ENCODE assay signal across 34 cellular contexts in the genomic region with DNA sequence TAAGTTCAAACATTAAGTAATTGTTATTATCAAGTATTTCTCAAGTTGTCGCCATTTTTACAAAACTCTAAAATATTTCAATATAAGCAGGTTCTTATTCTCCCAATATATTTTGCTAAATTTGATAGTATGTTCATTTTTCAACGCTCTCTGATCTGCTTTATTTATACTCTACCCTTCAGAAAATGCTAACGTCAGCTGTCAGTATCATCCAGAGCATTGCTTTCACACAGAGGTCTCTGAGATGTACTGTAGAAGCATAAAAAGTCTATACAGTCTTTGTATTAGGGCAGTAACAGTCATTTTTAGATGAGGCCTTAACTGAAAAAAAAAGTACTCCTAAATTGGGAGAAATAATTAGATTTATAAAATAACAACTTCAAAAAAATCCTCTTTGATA.
A peak's percentile ranks its signal among the peaks of the same experiment; 100 is the strongest.
DNase-seq lines count a peak whose midpoint lies in the region; ATAC-seq, FAIRE-seq and TF ChIP-seq lines count a peak whose summit lies in the region.
"Had no signal": no experiment of that assay in that cellular context is flagged by ENCODE, and none has a peak within 500 bp of the region (broad histone marks: within the 10 kb centered on the region; RNA-seq: fewer than 3 reads in every experiment).

No MANE protein-coding gene starts in this region.

- H3K18ac ChIP-seq in IMR-90 (ENCODE audit: low read depth, low read length), result no peak overlapping the region

- no peak overlapping the region for H3K56ac ChIP-seq in IMR-90 (ENCODE audit: extremely low read depth, insufficient read depth, low read length)

- no peak for ATAC-seq in HepG2
- no peak for ATAC-seq in right lobe of liver
- ATAC-seq in IMR-90 (ENCODE audit: low read depth), result no peak
- ATAC-seq: A549; CD8-positive, alpha-beta T cell had no signal

- TF ChIP-seq CTCF in HepG2 (CRISPR knock-in tag; IDR thresholded peaks at IDR 0.05) (no peak), right lobe of liver (IDR thresholded peaks at IDR 0.05) (no peak), IMR-90 (conservative IDR thresholded peaks at IDR 0.05; ENCODE audit: low read depth, low read length) (no peak), SU-DHL-6 (IDR thresholded peaks at IDR 0.05; ENCODE audit: insufficient read depth, low read length, poor library complexity, severe bottlenecking) (no peak), Peyer's patch (IDR thresholded peaks at IDR 0.05) (no peak)

- no peak overlapping the region for H3K23ac ChIP-seq in IMR-90 (ENCODE audit: low read depth, low read length)

- H3K4ac ChIP-seq in IMR-90 (ENCODE audit: low read depth, low read length), result no peak overlapping the region

- H3K9ac ChIP-seq in HepG2 (ENCODE audit: insufficient read depth, low read depth, low read length), result no peak overlapping the region
- no peak overlapping the region for H3K9ac ChIP-seq in IMR-90 (ENCODE audit: low read depth, low read length)
- no peak overlapping the region for H3K9ac ChIP-seq in SK-N-MC (ENCODE audit: insufficient read length)
- no peak overlapping the region for H3K9ac ChIP-seq in SU-DHL-6 (ENCODE audit: low read length)
- H3K9ac ChIP-seq: BLaER1; BLaER1 treated with 17β-estradiol and CSF1 and Interleukin-3, amounts not matched to agents 10 nM and 100 nM had no signal

- TF ChIP-seq EP300 in HepG2 (IDR thresholded peaks at IDR 0.05; ENCODE audit: low read depth in 2 of 2, low read length in 2 of 2), result no peak
- no peak for TF ChIP-seq EP300 in HepG2 (CRISPR knock-in tag; IDR thresholded peaks at IDR 0.05; ENCODE audit: borderline replicate concordance)

- H3K79me2 ChIP-seq in HepG2 (ENCODE audit: insufficient read depth, low read length) (no peaks in the 10 kb centered on the region), SU-DHL-6 (ENCODE audit: insufficient read depth, low read length) (no peaks in the 10 kb centered on the region)

- H4K8ac ChIP-seq in IMR-90 (ENCODE audit: low read depth in 2 of 2, low read length in 2 of 2), result no peak overlapping the region

- intact Hi-C loops in HepG2 (cut with micrococcal nuclease; ENCODE audit: unreplicated experiment) (no loop called here), right lobe of liver (cut with DNase I) (no loop called here), IMR-90 (cut with micrococcal nuclease) (no loop called here)

- H3K4me1 ChIP-seq in HepG2 (ENCODE audit: insufficient read depth, low read length) (no peaks in the 10 kb centered on the region), right lobe of liver (no peaks in the 10 kb centered on the region), IMR-90 (ENCODE audit: control insufficient read depth, insufficient read depth, low read length) (no peaks in the 10 kb centered on the region), Peyer's patch (no peaks in the 10 kb centered on the region)
- H3K4me1 ChIP-seq: A549, BE2C, BLaER1 had no signal

- H3K36me3 ChIP-seq in HepG2 (replicated peaks in 1 of 2; ENCODE audit: control insufficient read depth in 1 of 2, insufficient read depth in 2 of 2, low read length in 2 of 2) (no peaks in the 10 kb centered on the region), right lobe of liver (no peaks in the 10 kb centered on the region), IMR-90 (ENCODE audit: control insufficient read depth, insufficient read depth, low read length) (no peaks in the 10 kb centered on the region), SK-N-MC (ENCODE audit: insufficient read depth, low read length) (no peaks in the 10 kb centered on the region), SU-DHL-6 (ENCODE audit: low read length) (no peaks in the 10 kb centered on the region), Peyer's patch (no peaks in the 10 kb centered on the region)
- H3K36me3 ChIP-seq: BE2C; BLaER1; BLaER1 treated with 17β-estradiol and CSF1 and Interleukin-3, amounts not matched to agents 10 nM and 100 nM had no signal

- POLR2A ChIA-PET in HepG2 (lab: Yijun Ruan, JAX) (no interaction called here), IMR-90 (lab: Charles Lee; ENCODE audit: unreplicated experiment) (no interaction called here)

- H4K20me1 ChIP-seq in HepG2 (ENCODE audit: insufficient read depth, low read length) (no peaks in the 10 kb centered on the region), IMR-90 (ENCODE audit: insufficient read depth, low read length) (no peaks in the 10 kb centered on the region), SU-DHL-6 (ENCODE audit: low read depth, low read length) (no peaks in the 10 kb centered on the region)
- H4K20me1 ChIP-seq: BLaER1; BLaER1 treated with 17β-estradiol and CSF1 and Interleukin-3, amounts not matched to agents 10 nM and 100 nM had no signal

- no peak overlapping the region for H2BK20ac ChIP-seq in IMR-90 (ENCODE audit: low read depth, low read length)

- H2AFZ ChIP-seq in HepG2 (ENCODE audit: low read length) (no peak overlapping the region), IMR-90 (replicated peaks; ENCODE audit: low read length, poor library complexity) (no peak overlapping the region), SU-DHL-6 (ENCODE audit: low read depth, low read length, severe bottlenecking) (peak overlapping the region; percentile 45)

- no peak for FAIRE-seq in HepG2 (lab: Jason Lieb, UNC)
- FAIRE-seq: A204.1, A549 had no signal

- H3K4me2 ChIP-seq in HepG2 (ENCODE audit: low read depth, low read length), result no peak overlapping the region
- H3K4me2 ChIP-seq in IMR-90 (ENCODE audit: low read depth, low read length), result no peak overlapping the region
- no peak overlapping the region for H3K4me2 ChIP-seq in SU-DHL-6 (ENCODE audit: low read depth, low read length, poor library complexity, severe bottlenecking)
- H3K4me2 ChIP-seq: A549, BLaER1 had no signal

- DNase-seq in HepG2 (ENCODE audit: low spot score) (no peak), right lobe of liver (no peak), IMR-90 (no peak), SK-N-MC (ENCODE audit: low read depth, low spot score) (no peak), Peyer's patch (no peak), NK-92 (lab: John Stamatoyannopoulos, UW; ENCODE audit: unreplicated experiment) (no peak), LoVo (ENCODE audit: low spot score) (no peak)
- DNase-seq: 8988T; ACHN; AML-193; BE2C; C1 segment of cervical spinal cord; Caco-2; Calu3; CD4-positive, alpha-beta memory T cell; CD4-positive, alpha-beta T cell; CD4-positive, CD25-positive, alpha-beta regulatory T cell; CD8-positive, alpha-beta memory T cell; CD8-positive, alpha-beta T cell; COR-L47; DMS 273 treated with DMSO at 0.1 percent for 48 hours; DMS153; DMS53; DMS79; DMS79 treated with DMSO at 0.1 percent for 48 hours; DND-41; EL had no signal

- H3K9me2 ChIP-seq in SU-DHL-6 (replicated peaks; ENCODE audit: insufficient read depth, low read length), result no peaks in the 10 kb centered on the region

- no peak overlapping the region for H2AK9ac ChIP-seq in IMR-90 (replicated peaks; ENCODE audit: low read depth, low read length, poor library complexity)

- BruUV-seq in HepG2 (replicated peaks; lab: Mats Ljungman, UMichigan), result no TSS peak
- no TSS peak for BruUV-seq in IMR-90 (replicated peaks; lab: Mats Ljungman, UMichigan)

- no peak overlapping the region for H4K5ac ChIP-seq in IMR-90 (ENCODE audit: low read depth, low read length)

- H3K27me3 ChIP-seq in HepG2 (ENCODE audit: control insufficient read depth in 1 of 2, insufficient read depth in 2 of 2, low read length in 2 of 2) (no peaks in the 10 kb centered on the region; a peak in 1 of 5 replicates), right lobe of liver (no peaks in the 10 kb centered on the region), IMR-90 (ENCODE audit: control insufficient read depth, insufficient read depth, low read length) (no peaks in the 10 kb centered on the region), SU-DHL-6 (ENCODE audit: low read length) (no peaks in the 10 kb centered on the region), Peyer's patch (no peaks in the 10 kb centered on the region)
- H3K27me3 ChIP-seq: BE2C; BLaER1; BLaER1 treated with 17β-estradiol and CSF1 and Interleukin-3, amounts not matched to agents 10 nM and 100 nM had no signal

- no peak overlapping the region for H2BK15ac ChIP-seq in IMR-90 (ENCODE audit: low read depth, low read length)

- H3F3A ChIP-seq in SU-DHL-6 (ENCODE audit: insufficient read depth), result no peaks in the 10 kb centered on the region

- TF ChIP-seq POLR2A in HepG2 (IDR thresholded peaks at IDR 0.05; ENCODE audit: insufficient read depth in 1 of 2, low read depth in 2 of 2, low read length in 2 of 2) (no peak), right lobe of liver (IDR thresholded peaks at IDR 0.05) (no peak), IMR-90 (IDR thresholded peaks at IDR 0.05; ENCODE audit: low read depth, low read length) (no peak), Peyer's patch (IDR thresholded peaks at IDR 0.05) (no peak)

- WGBS in HepG2 (ENCODE audit: low lambda C conversion rate), result 1% methylated on average over 3 of the region's 3 CpGs
- 42% methylated on average over 3 of the region's 3 CpGs for WGBS in right lobe of liver (ENCODE audit: insufficient coverage, low coverage, low lambda C conversion rate, missing lambda C conversion rate)
- no CpG with 5 or more reads among the region's 3 CpGs for WGBS in IMR-90 (ENCODE audit: extremely low coverage in 2 of 2, insufficient read length in 1 of 2), 2 experiments

- H3K9me1 ChIP-seq in IMR-90 (ENCODE audit: insufficient read depth, low read length), result no peaks in the 10 kb centered on the region

- no peak overlapping the region for H2BK5ac ChIP-seq in IMR-90 (ENCODE audit: low read depth, low read length, poor library complexity, severe bottlenecking)

- CTCF ChIA-PET in HepG2 (lab: Yijun Ruan, JAX; ENCODE audit: low intra/inter-chr PET ratio, low total read pairs), result no interaction called here
- CTCF ChIA-PET in IMR-90 (lab: Yijun Ruan, JAX), result no interaction called here

- in situ Hi-C loops in HepG2 (cut with HindIII; ENCODE audit: extremely low pct_ligation_motif_present, low pct_unique_long_range_greater_than_20kb) (no loop called here), IMR-90 (cut with MboI; ENCODE audit: low sequenced_read_pairs) (no loop called here)

- H3K4me3 ChIP-seq in HepG2 (replicated peaks in 1 of 3; ENCODE audit: insufficient read depth in 1 of 3, low read depth in 2 of 3, low read length in 3 of 3) (no peak overlapping the region), right lobe of liver (no peak overlapping the region), IMR-90 (ENCODE audit: insufficient read depth, low read depth, low read length) (no peak overlapping the region), SK-N-MC (no peak overlapping the region), SU-DHL-6 (ENCODE audit: insufficient read depth, low read length, poor library complexity, severe bottlenecking) (no peak overlapping the region), Peyer's patch (no peak overlapping the region)
- H3K4me3 ChIP-seq: A549; BLaER1; BLaER1 treated with 17β-estradiol and CSF1 and Interleukin-3, amounts not matched to agents 10 nM and 100 nM had no signal

- H4K91ac ChIP-seq in IMR-90 (ENCODE audit: insufficient read depth, low read depth, low read length), result no peak overlapping the region

- H2BK120ac ChIP-seq in IMR-90 (ENCODE audit: low read depth, low read length), result no peak overlapping the region

- dilution Hi-C loops in IMR-90 (cut with HindIII; ENCODE audit: low sequenced_read_pairs, unreplicated experiment), result no loop called here

- H2AK5ac ChIP-seq in IMR-90 (ENCODE audit: low read depth, low read length), result no peak overlapping the region

- H3K9me3 ChIP-seq in HepG2 (ENCODE audit: low read length) (peaks cover 63% of the 10 kb centered on the region), right lobe of liver (no peaks in the 10 kb centered on the region), IMR-90 (ENCODE audit: control insufficient read depth, insufficient read depth, low read length) (peaks cover 7% of the 10 kb centered on the region; the same call in 1 of the 2 replicates), SK-N-MC (ENCODE audit: low read depth, low read length) (no peaks in the 10 kb centered on the region), SU-DHL-6 (ENCODE audit: insufficient read depth, low read length) (no peaks in the 10 kb centered on the region), Peyer's patch (no peaks in the 10 kb centered on the region)
- H3K9me3 ChIP-seq: A549; BE2C; BLaER1; BLaER1 treated with 17β-estradiol and CSF1 and Interleukin-3, amounts not matched to agents 10 nM and 100 nM; Caco-2 had no signal

- H3K79me1 ChIP-seq in IMR-90 (ENCODE audit: low read depth in 1 of 2, low read length in 2 of 2), result no peaks in the 10 kb centered on the region

- TF ChIP-seq RAD21 in HepG2 (CRISPR knock-in tag; IDR thresholded peaks at IDR 0.05), result no peak
- TF ChIP-seq RAD21 in IMR-90 (IDR thresholded peaks at IDR 0.05; ENCODE audit: low read length), result no peak

- no peak overlapping the region for H3K14ac ChIP-seq in IMR-90 (replicated peaks; ENCODE audit: low read depth, low read length)

- H3K27ac ChIP-seq in HepG2 (ENCODE audit: extremely low read length, insufficient read depth, low read length) (no peak overlapping the region), right lobe of liver (no peak overlapping the region), IMR-90 (ENCODE audit: insufficient read depth, low read length) (no peak overlapping the region), SK-N-MC (peak overlapping the region; percentile 49; the same call in 1 of the 2 replicates), SU-DHL-6 (ENCODE audit: low read depth, low read length) (no peak overlapping the region), Peyer's patch (no peak overlapping the region)
- H3K27ac ChIP-seq: 22Rv1; A549; BLaER1; BLaER1 treated with 17β-estradiol and CSF1 and Interleukin-3, amounts not matched to agents 10 nM and 100 nM; C4-2B had no signal
